In genomic region chr11:117950999-117951961, GRCh38 we compare ENCODE assay signal across 10 cellular contexts. TPM values are rescaled to one million over a fixed set of nuclear protein-coding genes. Genes with fewer than 3 reads are reported as not detected.
DNase-seq lines count a peak whose midpoint lies in the region; ATAC-seq and TF ChIP-seq lines count a peak whose summit lies in the region.
"Had no signal": no experiment of that assay in that cellular context is flagged by ENCODE, and none has a peak within 500 bp of the region (broad histone marks: within the 10 kb centered on the region; RNA-seq: fewer than 3 reads in every experiment).

No MANE protein-coding gene starts in this region.

- H3K36me3 Mint-ChIP-seq in T-helper 1 cell treated with Interleukin-12 subunit alpha and Interleukin-12 subunit beta and Interleukin-4 antibody, amounts not matched to agents 30 μg/mL and 1 μg/mL, for 36 hours (ENCODE audit: low read depth) = peaks cover 5% of the 10 kb centered on the region
- no peaks in the 10 kb centered on the region for H3K36me3 Mint-ChIP-seq in MCF 10A (ENCODE audit: insufficient read depth, unreplicated experiment)

- no TSS peak for BruUV-seq in MCF 10A (replicated peaks; lab: Mats Ljungman, UMichigan)
- BruUV-seq in PC-9 (replicated peaks; lab: Mats Ljungman, UMichigan) = no TSS peak

- peak overlapping the region; percentile 85 for H3K4me3 Mint-ChIP-seq in T-helper 1 cell treated with Interleukin-12 subunit alpha and Interleukin-12 subunit beta and Interleukin-4 antibody, amounts not matched to agents 30 μg/mL and 1 μg/mL, for 36 hours
- H3K4me3 Mint-ChIP-seq in MCF 10A (ENCODE audit: unreplicated experiment) = no peak overlapping the region

- no peaks in the 10 kb centered on the region for H3K79me2 ChIP-seq in PC-9 (ENCODE audit: low read depth)

- no peak overlapping the region for H2AFZ ChIP-seq in PC-9

- H3K9me3 ChIP-seq in PC-9 (ENCODE audit: insufficient read depth, low read depth) = no peaks in the 10 kb centered on the region

- H3K4me3 ChIP-seq in PC-9 = no peak overlapping the region

- peaks cover 4% of the 10 kb centered on the region for H3K9me3 Mint-ChIP-seq in T-helper 1 cell treated with Interleukin-12 subunit alpha and Interleukin-12 subunit beta and Interleukin-4 antibody, amounts not matched to agents 30 μg/mL and 1 μg/mL, for 36 hours
- H3K9me3 Mint-ChIP-seq in MCF 10A (ENCODE audit: unreplicated experiment) = no peaks in the 10 kb centered on the region

- H3K27ac Mint-ChIP-seq in T-helper 1 cell treated with Interleukin-12 subunit alpha and Interleukin-12 subunit beta and Interleukin-4 antibody, amounts not matched to agents 30 μg/mL and 1 μg/mL, for 36 hours = peak overlapping the region; percentile 96
- H3K27ac Mint-ChIP-seq in MCF 10A (ENCODE audit: low read depth, unreplicated experiment) = no peak overlapping the region

- POLR2A ChIA-PET in MCF 10A (lab: Yijun Ruan, JAX) (no interaction called here), PC-9 (lab: Charles Lee; ENCODE audit: unreplicated experiment) (interaction anchor here (0.6 kb wide), 1 partner anchor 253 kb away, joined by 26 read pairs; no protein-coding TSS in a partner anchor)

- H4K20me1 ChIP-seq in PC-9 (ENCODE audit: insufficient read depth) = no peaks in the 10 kb centered on the region

- H3K27me3 Mint-ChIP-seq in T-helper 1 cell treated with Interleukin-12 subunit alpha and Interleukin-12 subunit beta and Interleukin-4 antibody, amounts not matched to agents 30 μg/mL and 1 μg/mL, for 36 hours (ENCODE audit: low read depth) = no peaks in the 10 kb centered on the region
- peaks cover 37% of the 10 kb centered on the region for H3K27me3 Mint-ChIP-seq in MCF 10A (ENCODE audit: insufficient read depth, unreplicated experiment)

- CTCF ChIA-PET in MCF 10A (lab: Yijun Ruan, JAX) (interaction anchor here (0.6 to 2.5 kb wide), 6 partner anchors 101 to 561 kb away, joined by 3 to 10 read pairs (median 6); no protein-coding TSS in a partner anchor), PC-9 (lab: Charles Lee) (no interaction called here)

- intact Hi-C loops in MCF 10A (cut with micrococcal nuclease) = no loop called here
- intact Hi-C loops in PC-9 (cut with micrococcal nuclease; ENCODE audit: unreplicated experiment) = no loop called here

- peaks cover 26% of the 10 kb centered on the region for H3K27me3 ChIP-seq in PC-9 (ENCODE audit: insufficient read depth, low read depth)

- TF ChIP-seq CTCF in MCF 10A (IDR thresholded peaks at IDR 0.05; ENCODE audit: unreplicated experiment) = no peak
- no peak for TF ChIP-seq CTCF in PC-9 (conservative IDR thresholded peaks at IDR 0.05)

- no peak overlapping the region for H3K27ac ChIP-seq in PC-9

- H3K4me1 ChIP-seq in PC-9 (replicated peaks; ENCODE audit: insufficient read depth) = peaks cover 5% of the 10 kb centered on the region

- no peak overlapping the region for H3K4me2 ChIP-seq in PC-9

- H3K36me3 ChIP-seq in PC-9 (ENCODE audit: low read depth) = no peaks in the 10 kb centered on the region

- H3F3A ChIP-seq in PC-9 (ENCODE audit: insufficient read depth, low read depth) = no peaks in the 10 kb centered on the region

- peaks cover 67% of the 10 kb centered on the region for H3K4me1 Mint-ChIP-seq in T-helper 1 cell treated with Interleukin-12 subunit alpha and Interleukin-12 subunit beta and Interleukin-4 antibody, amounts not matched to agents 30 μg/mL and 1 μg/mL, for 36 hours (ENCODE audit: low read depth)
- no peaks in the 10 kb centered on the region for H3K4me1 Mint-ChIP-seq in MCF 10A (ENCODE audit: insufficient read depth, unreplicated experiment)

- DNase-seq in stimulated activated CD4-positive, alpha-beta T cell treated with anti-CD3 and anti-CD28 coated beads, Interleukin-4, amount 100 ng/mL, for 1 hour = peak; percentile 38
- no peak for DNase-seq in stimulated activated CD4-positive, alpha-beta T cell treated with anti-CD3 and anti-CD28 coated beads, Interleukin-2, amount 100 ng/mL, for 48 hours
- DNase-seq in ecto neural progenitor cell (ENCODE audit: low spot score) (peak; percentile 36), NCI-H774 (lab: John Stamatoyannopoulos, UW) (no peak), MCF 10A (ENCODE audit: unreplicated experiment) (no peak), PC-9 (no peak)
- DNase-seq: NCI-H1694 treated with DMSO at 0.1 percent for 48 hours had no signal

- no peak for ATAC-seq in HG03469 (IDR thresholded peaks at IDR 0.05; ENCODE audit: unreplicated experiment)

- H3K9me2 ChIP-seq in PC-9 (ENCODE audit: insufficient read depth) = no peaks in the 10 kb centered on the region; the same call in 1 of the 2 replicates

RNA-seq across cellular contexts. Expression of gene TMPRSS13, which starts 22.1 kb away (rescaled TPM):
- total RNA-seq in MCF 10A (2022) (not detected in 2 replicates), PC-9 (2021) (18.5 and 21.7 TPM in 2 replicates)

RNA-seq across cellular contexts. Expression of gene IL10RA, which starts 34.9 kb away (rescaled TPM):
- total RNA-seq in MCF 10A (2022) (not detected in 2 replicates), PC-9 (2021) (not detected in 2 replicates)
- total RNA-seq: endothelial cell of umbilical vein had no signal

Comparison
In these comparisons a context has a peak if more than half of its experiments do, and no peak if none do; other contexts are left out.
1. DNase-seq: peak in stimulated activated CD4-positive, alpha-beta T cell treated with anti-CD3 and anti-CD28 coated beads, Interleukin-4, amount 100 ng/mL, for 1 hour (single experiment) and ecto neural progenitor cell (single experiment); none in stimulated activated CD4-positive, alpha-beta T cell treated with anti-CD3 and anti-CD28 coated beads, Interleukin-2, amount 100 ng/mL, for 48 hours (0 of 2), NCI-H774 (single experiment), MCF 10A (single experiment) and PC-9 (0 of 2).
2. RNA of gene TMPRSS13, which starts 22.1 kb away (total RNA-seq): 18.5 to 21.7 TPM in PC-9; not detected in MCF 10A; every median in the first group is over 10 times any median in the second.